In the genomic region with DNA sequence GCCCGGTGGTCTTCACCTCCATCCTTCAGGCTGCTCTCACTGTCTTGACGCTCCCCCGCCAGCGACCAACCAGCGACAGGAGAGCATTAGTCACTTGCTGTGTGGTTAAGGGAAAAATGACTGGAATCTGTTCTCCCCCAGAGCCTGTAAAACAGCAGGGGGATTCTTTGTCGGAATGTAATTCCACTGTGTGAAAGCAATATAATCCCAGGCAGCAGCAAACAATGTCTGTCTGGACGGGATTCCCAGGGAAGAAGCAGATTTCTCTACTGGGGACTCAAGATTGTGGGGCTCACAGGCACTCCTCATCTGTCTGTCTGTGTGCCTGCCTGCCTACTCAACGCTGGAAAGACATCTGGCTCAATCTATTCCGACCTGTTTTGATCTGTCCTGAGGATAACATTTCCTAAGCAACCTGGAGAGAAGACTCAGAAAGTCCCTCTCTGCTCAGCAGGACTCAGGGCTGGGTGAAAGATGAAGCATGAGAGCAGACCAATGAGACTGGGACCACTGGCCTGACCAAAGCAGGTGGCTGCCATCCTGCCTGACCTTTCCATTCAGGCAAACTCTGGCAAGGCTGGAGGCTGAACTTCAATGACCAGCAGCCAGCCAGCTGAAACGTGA, we compare ENCODE assay signal across 12 cellular contexts. TPM values are rescaled to one million over a fixed set of nuclear protein-coding genes. Genes with fewer than 3 reads are reported as not detected.
DNase-seq lines count a peak whose midpoint lies in the region; ATAC-seq lines count a peak whose summit lies in the region.
"Had no signal": no experiment of that assay in that cellular context is flagged by ENCODE, and none has a peak within 500 bp of the region (broad histone marks: within the 10 kb centered on the region; RNA-seq: fewer than 3 reads in every experiment).

No MANE protein-coding gene starts in this region.

- H3K9ac ChIP-seq in trophoblast cell (ENCODE audit: low read length), result no peak overlapping the region

- H3K14ac ChIP-seq in trophoblast cell (ENCODE audit: low read length), result peak overlapping the region; percentile 34

- no peaks in the 10 kb centered on the region for H3K27me3 ChIP-seq in SJSA1 (replicated peaks)
- H3K27me3 ChIP-seq in trophoblast cell (ENCODE audit: insufficient read depth, low read length), result no peaks in the 10 kb centered on the region

- H3K27ac Mint-ChIP-seq in naive thymus-derived CD8-positive, alpha-beta T cell, result no peak overlapping the region

- H4K8ac ChIP-seq in trophoblast cell (ENCODE audit: low read depth, low read length), result peak overlapping the region; percentile 32

- no peak overlapping the region for H3K4ac ChIP-seq in trophoblast cell (ENCODE audit: low read depth, low read length)

- H3K9me3 ChIP-seq in SJSA1 (replicated peaks), result no peaks in the 10 kb centered on the region
- no peaks in the 10 kb centered on the region for H3K9me3 ChIP-seq in trophoblast cell (ENCODE audit: insufficient read depth, low read depth, low read length)

- peak overlapping the region; percentile 9 for H3K4me2 ChIP-seq in trophoblast cell (ENCODE audit: low read length)

- H2BK12ac ChIP-seq in trophoblast cell (ENCODE audit: low read length), result peak overlapping the region; percentile 14

- H3K18ac ChIP-seq in trophoblast cell (ENCODE audit: low read length), result peak overlapping the region; percentile 13

- H2BK5ac ChIP-seq in trophoblast cell (ENCODE audit: low read depth, low read length, poor library complexity), result peak overlapping the region; percentile 19

- H2BK120ac ChIP-seq in trophoblast cell (ENCODE audit: insufficient read depth, low read length, poor library complexity), result peak overlapping the region; percentile 49

- H3K27ac ChIP-seq in SJSA1 (peak overlapping the region; percentile 99), trophoblast cell (ENCODE audit: low read depth, low read length) (peak overlapping the region; percentile 90)

- peaks cover 15 to 57% (median 28%) of the 10 kb centered on the region in 5 donors for H3K27me3 Mint-ChIP-seq in naive thymus-derived CD8-positive, alpha-beta T cell

- H3K4me3 Mint-ChIP-seq in naive thymus-derived CD8-positive, alpha-beta T cell, result no peak overlapping the region

- H2AFZ ChIP-seq in trophoblast cell (ENCODE audit: insufficient read depth, low read length, poor library complexity), result no peak overlapping the region

- H3K79me2 ChIP-seq in trophoblast cell (ENCODE audit: control insufficient read depth, insufficient read depth, low read length, poor library complexity), result peaks cover 10% of the 10 kb centered on the region

- no peaks in the 10 kb centered on the region for H3K36me3 Mint-ChIP-seq in naive thymus-derived CD8-positive, alpha-beta T cell

- POLR2A ChIA-PET in naive thymus-derived CD8-positive, alpha-beta T cell (lab: Charles Lee), result no interaction called here

- H3K9me3 Mint-ChIP-seq in naive thymus-derived CD8-positive, alpha-beta T cell, result no peaks in the 10 kb centered on the region

- peak overlapping the region; percentile 47 for H4K91ac ChIP-seq in trophoblast cell (ENCODE audit: low read depth, low read length)

- H3K36me3 ChIP-seq in SJSA1, result peaks cover 38% of the 10 kb centered on the region
- peaks cover 31 to 57% of the 10 kb centered on the region in 2 experiments for H3K36me3 ChIP-seq in trophoblast cell (ENCODE audit: control insufficient read depth in 1 of 2, insufficient read depth in 2 of 2, low read length in 2 of 2)

- H3K4me1 ChIP-seq in SJSA1 (replicated peaks), result peaks cover 64% of the 10 kb centered on the region
- peaks cover 31 to 44% of the 10 kb centered on the region in 2 experiments for H3K4me1 ChIP-seq in trophoblast cell (ENCODE audit: control insufficient read depth in 1 of 2, insufficient read depth in 2 of 2, low read length in 2 of 2)

- H3K4me3 ChIP-seq in SJSA1 (peak overlapping the region; percentile 33), trophoblast cell (ENCODE audit: low read depth, low read length) (no peak overlapping the region)

- H4K12ac ChIP-seq in trophoblast cell (ENCODE audit: low read depth, low read length), result no peak overlapping the region

- no CpG with 5 or more reads among the region's 10 CpGs for WGBS in trophoblast cell (ENCODE audit: extremely low coverage, insufficient coverage, insufficient read length)

- ATAC-seq in naive thymus-derived CD8-positive, alpha-beta T cell, result no peak

- peaks cover 44% of the 10 kb centered on the region for H3K79me1 ChIP-seq in trophoblast cell (ENCODE audit: low read length)

- H3K4me1 Mint-ChIP-seq in naive thymus-derived CD8-positive, alpha-beta T cell, result no peaks in the 10 kb centered on the region

- peak; percentile 92 for DNase-seq in ELR (ENCODE audit: low read depth)
- DNase-seq in SJSA1 (ENCODE audit: low read depth in 1 of 2, low spot score in 2 of 2), result peak; percentile 96 to 98
- peak; percentile 74 for DNase-seq in fibroblast of peridontal ligament (ENCODE audit: extremely low read depth)
- peak in 1 of 2 donors; percentile 37 for DNase-seq in trophoblast cell
- DNase-seq in naive thymus-derived CD8-positive, alpha-beta T cell, result no peak
- no peak for DNase-seq in SHP77 (lab: John Stamatoyannopoulos, UW)
- no peak for DNase-seq in Kasumi-1 (lab: John Stamatoyannopoulos, UW)
- DNase-seq in inferior parietal cortex (ENCODE audit: extremely low spot score), result no peak
- DNase-seq: activated naive CD4-positive, alpha-beta T cell treated with Interleukin-2 at 50 U/mL for 16 hours; hippocampal formation; NCI-H1417 treated with DMSO at 0.1 percent for 48 hours had no signal

- H2AK5ac ChIP-seq in trophoblast cell (ENCODE audit: low read length), result no peak overlapping the region

- H3K23ac ChIP-seq in trophoblast cell (ENCODE audit: low read length), result no peak overlapping the region

RNA-seq across cellular contexts. Expression of gene NUAK1, which starts 54.6 kb away (rescaled TPM):
- total RNA-seq in SJSA1 (2014; rRNA removed; shearing (Covaris generic)), result 48.9 and 60.6 TPM in 2 replicates
- polyA plus RNA-seq in trophoblast cell (2013), result 34.0 and 34.8 TPM in 2 replicates
- total RNA-seq in naive thymus-derived CD8-positive, alpha-beta T cell, result not detected
- under 1 TPM in 1 of 3 donors, not detected in 2; 0.08 TPM for polyA plus RNA-seq in naive thymus-derived CD8-positive, alpha-beta T cell
- total RNA-seq: T-helper 2 cell treated with Interferon-gamma antibody and Interleukin-4, amounts not matched to agents 100 ng/mL and 5 ng/mL, for 36 hours had no signal

Comparison
In these comparisons a context has a peak if more than half of its experiments do, and no peak if none do; other contexts are left out.
1. DNase-seq: peak in ELR (single experiment), SJSA1 (2 of 2) and fibroblast of peridontal ligament (single experiment); none in naive thymus-derived CD8-positive, alpha-beta T cell (0 of 10), SHP77 (0 of 2), Kasumi-1 (0 of 2) and inferior parietal cortex (single experiment).
2. RNA of gene NUAK1, which starts 54.6 kb away (total RNA-seq): 48.9 to 60.6 TPM in SJSA1; not detected in naive thymus-derived CD8-positive, alpha-beta T cell; every median in the first group is over 10 times any median in the second.